ENCODE assay signal across 21 cellular contexts in genomic region chr3:183862610-183863009, GRCh38. TPM values are rescaled to one million over a fixed set of nuclear protein-coding genes. Genes with fewer than 3 reads are reported as not detected.
"Had no signal": no experiment of that assay in that cellular context is flagged by ENCODE, and none has a peak within 500 bp of the region (broad histone marks: within the 10 kb centered on the region; RNA-seq: fewer than 3 reads in every experiment).

No MANE protein-coding gene starts in this region.

- DNase-seq: effector CD4-positive, alpha-beta T cell; endodermal cell; foreskin fibroblast; kidney; mammary epithelial cell; mucosa of descending colon; naive thymus-derived CD8-positive, alpha-beta T cell; posterior cingulate gyrus; small intestine; stimulated activated CD4-positive, alpha-beta T cell treated with anti-CD3 and anti-CD28 coated beads, Interleukin-12 subunit alpha, Interleukin-12 subunit beta, amount 100 ng/mL, for 4 hours; tibial artery; upper lobe of right lung had no signal

- H3K4me1 ChIP-seq: gastroesophageal sphincter, tibial artery, upper lobe of right lung, vagina had no signal

- H3K27ac Mint-ChIP-seq: endodermal cell; naive thymus-derived CD8-positive, alpha-beta T cell; stimulated activated effector memory CD8-positive, alpha-beta T cell treated with anti-CD3 and anti-CD28 coated beads, Interleukin-12 subunit alpha, Interleukin-12 subunit beta, amount 100 ng/mL, for 72 hours; stimulated activated naive CD8-positive, alpha-beta T cell treated with anti-CD3 and anti-CD28 coated beads, Interleukin-15, Interleukin-2, amounts not matched to agents 100 ng/mL and 50 ng/mL, for 24 hours had no signal

- H3K9me3 ChIP-seq: gastroesophageal sphincter, mucosa of descending colon, right atrium auricular region, tibial artery, upper lobe of right lung, vagina had no signal

- H3K79me2 ChIP-seq: hepatocyte had no signal

- H3K27me3 ChIP-seq: gastroesophageal sphincter, hepatocyte, right atrium auricular region, tibial artery, upper lobe of right lung, vagina had no signal

- H3K9me3 Mint-ChIP-seq: naive thymus-derived CD8-positive, alpha-beta T cell; neural crest cell; stimulated activated effector memory CD8-positive, alpha-beta T cell treated with anti-CD3 and anti-CD28 coated beads, Interleukin-12 subunit alpha, Interleukin-12 subunit beta, amount 100 ng/mL, for 72 hours; stimulated activated naive CD8-positive, alpha-beta T cell treated with anti-CD3 and anti-CD28 coated beads, Interleukin-15, Interleukin-2, amounts not matched to agents 100 ng/mL and 50 ng/mL, for 24 hours had no signal

- H3K4me3 Mint-ChIP-seq: endodermal cell; naive thymus-derived CD8-positive, alpha-beta T cell; neural crest cell; stimulated activated effector memory CD8-positive, alpha-beta T cell treated with anti-CD3 and anti-CD28 coated beads, Interleukin-12 subunit alpha, Interleukin-12 subunit beta, amount 100 ng/mL, for 72 hours; stimulated activated naive CD8-positive, alpha-beta T cell treated with anti-CD3 and anti-CD28 coated beads, Interleukin-15, Interleukin-2, amounts not matched to agents 100 ng/mL and 50 ng/mL, for 24 hours had no signal

- H3K27ac ChIP-seq: coronary artery, gastroesophageal sphincter, hepatocyte, right atrium auricular region, tibial artery, upper lobe of right lung, vagina had no signal

- H3K4me2 ChIP-seq: hepatocyte had no signal

- H3K4me3 ChIP-seq: coronary artery, gastroesophageal sphincter, hepatocyte, mucosa of descending colon, right atrium auricular region, tibial artery, upper lobe of right lung, vagina had no signal

- H2AFZ ChIP-seq: hepatocyte had no signal

- ATAC-seq: gastroesophageal sphincter; left lobe of liver; mucosa of descending colon; naive thymus-derived CD8-positive, alpha-beta T cell; stimulated activated effector memory CD8-positive, alpha-beta T cell treated with anti-CD3 and anti-CD28 coated beads, Interleukin-12 subunit alpha, Interleukin-12 subunit beta, amount 100 ng/mL, for 72 hours; upper lobe of right lung had no signal

- H3K27me3 Mint-ChIP-seq: naive thymus-derived CD8-positive, alpha-beta T cell; stimulated activated naive CD8-positive, alpha-beta T cell treated with anti-CD3 and anti-CD28 coated beads, Interleukin-15, Interleukin-2, amounts not matched to agents 100 ng/mL and 50 ng/mL, for 24 hours had no signal

- H3K4me1 Mint-ChIP-seq: endodermal cell; naive thymus-derived CD8-positive, alpha-beta T cell; stimulated activated effector memory CD8-positive, alpha-beta T cell treated with anti-CD3 and anti-CD28 coated beads, Interleukin-12 subunit alpha, Interleukin-12 subunit beta, amount 100 ng/mL, for 72 hours had no signal

RNA-seq across cellular contexts. Expression of gene MAP6D1, which starts 37.2 kb away (rescaled TPM):
- total RNA-seq: vagina had no signal
